21 cellular contexts compared by ENCODE assay signal in genomic region chr5:118628672-118629354, GRCh38.
DNase-seq lines count a peak whose midpoint lies in the region; ATAC-seq and TF ChIP-seq lines count a peak whose summit lies in the region.
"Had no signal": no experiment of that assay in that cellular context is flagged by ENCODE, and none has a peak within 500 bp of the region (broad histone marks: within the 10 kb centered on the region; RNA-seq: fewer than 3 reads in every experiment).

No MANE protein-coding gene starts in this region.

- no peak overlapping the region for H3K4me3 Mint-ChIP-seq in chondrocyte (ENCODE audit: unreplicated experiment)
- H3K4me3 Mint-ChIP-seq: activated CD8-positive, alpha-beta T cell treated with anti-CD3 and anti-CD28 coated beads, Interleukin-2, amount 10 ng/mL, durations not matched to agents 7 days and 5 days; CD4-positive, alpha-beta T cell had no signal

- no peaks in the 10 kb centered on the region for H3K79me1 ChIP-seq in mesendoderm (ENCODE audit: low read length)

- peak overlapping the region; percentile 18 for H3K18ac ChIP-seq in mesendoderm (ENCODE audit: low read length)

- H3K4me2 ChIP-seq in HCT116 (ENCODE audit: low read length) = no peak overlapping the region
- H3K4me2 ChIP-seq in mesendoderm (ENCODE audit: low read length) = no peak overlapping the region
- H3K4me2 ChIP-seq in osteoblast (ENCODE audit: insufficient read depth, low read length) = no peak overlapping the region
- H3K4me2 ChIP-seq: KMS-11 had no signal

- H3K4ac ChIP-seq in mesendoderm (ENCODE audit: low read depth, low read length) = no peak overlapping the region

- no peaks in the 10 kb centered on the region for H3K9me3 ChIP-seq in HCT116 (ENCODE audit: control insufficient read depth in 1 of 2, insufficient read depth in 1 of 2, low read depth in 1 of 2, low read length in 2 of 2)
- no peaks in the 10 kb centered on the region for H3K9me3 ChIP-seq in osteoblast (ENCODE audit: low read depth, low read length)
- H3K9me3 ChIP-seq: HAP-1, right lobe of liver, vagina had no signal

- no peaks in the 10 kb centered on the region for H3K4me1 Mint-ChIP-seq in chondrocyte (ENCODE audit: low read depth)

- H3K36me3 ChIP-seq in HCT116 (ENCODE audit: control insufficient read depth in 1 of 2, insufficient read depth in 2 of 2, low read length in 2 of 2) (no peaks in the 10 kb centered on the region), mesendoderm (ENCODE audit: control insufficient read depth, insufficient read depth, low read length) (no peaks in the 10 kb centered on the region), osteoblast (ENCODE audit: insufficient read depth, low read length) (no peaks in the 10 kb centered on the region)
- H3K36me3 ChIP-seq: HAP-1, right lobe of liver, vagina had no signal

- H4K20me1 ChIP-seq in HCT116 (ENCODE audit: insufficient read depth) (no peaks in the 10 kb centered on the region), osteoblast (ENCODE audit: insufficient read depth, low read length) (no peaks in the 10 kb centered on the region)

- H2BK15ac ChIP-seq in mesendoderm (replicated peaks; ENCODE audit: low read depth) = no peak overlapping the region

- RAD21 ChIA-PET in HCT116 (lab: Charles Lee; ENCODE audit: low non-redundant PET in 1 of 2, low total read pairs in 2 of 2, uncharacterized antibody in 2 of 2, unreplicated experiment in 2 of 2) = no interaction called here

- no peak overlapping the region for H2BK120ac ChIP-seq in mesendoderm (ENCODE audit: low read depth, low read length)

- CTCF ChIA-PET in HCT116 (lab: Charles Lee) = no interaction called here

- H3K23ac ChIP-seq in mesendoderm (ENCODE audit: low read length) = no peak overlapping the region

- intact Hi-C loops in HCT116 (cut with micrococcal nuclease) = no loop called here

- peaks cover 14% of the 10 kb centered on the region for H3K9me3 Mint-ChIP-seq in chondrocyte (ENCODE audit: low read depth)

- no CpG with 5 or more reads among the region's 4 CpGs for WGBS in mesendoderm (ENCODE audit: extremely low coverage, insufficient coverage, low lambda C conversion rate)

- H4K5ac ChIP-seq in mesendoderm (ENCODE audit: low read length) = no peak overlapping the region

- H3K9ac ChIP-seq in HCT116 (ENCODE audit: low read length) = no peak overlapping the region
- H3K9ac ChIP-seq in mesendoderm (ENCODE audit: low read length) = no peak overlapping the region
- H3K9ac ChIP-seq: KMS-11 had no signal

- no peak overlapping the region for H3K27ac ChIP-seq in HCT116 (ENCODE audit: low read depth, low read length)
- no peak overlapping the region for H3K27ac ChIP-seq in mesendoderm (ENCODE audit: low read depth, low read length)
- H3K27ac ChIP-seq in osteoblast (ENCODE audit: low read depth, low read length) = no peak overlapping the region
- H3K27ac ChIP-seq: KMS-11, right lobe of liver, vagina had no signal

- H3K36me3 Mint-ChIP-seq in chondrocyte (ENCODE audit: low read depth) = no peaks in the 10 kb centered on the region

- no peak overlapping the region for H3K27ac Mint-ChIP-seq in chondrocyte (ENCODE audit: unreplicated experiment)
- H3K27ac Mint-ChIP-seq: activated CD8-positive, alpha-beta T cell treated with anti-CD3 and anti-CD28 coated beads, Interleukin-2, amount 10 ng/mL, durations not matched to agents 7 days and 5 days; CD4-positive, alpha-beta T cell had no signal

- H2BK5ac ChIP-seq in mesendoderm (ENCODE audit: low read length) = no peak overlapping the region

- H3K4me3 ChIP-seq in AG10803 (ENCODE audit: low read length) (no peak overlapping the region), HCT116 (replicated peaks in 1 of 2; ENCODE audit: low read depth in 1 of 2, low read length in 2 of 2) (no peak overlapping the region), mesendoderm (ENCODE audit: low read length) (no peak overlapping the region), osteoblast (ENCODE audit: insufficient read depth, low read length) (no peak overlapping the region)
- H3K4me3 ChIP-seq: HAP-1, lung, right lobe of liver, vagina had no signal

- no peaks in the 10 kb centered on the region for H3K9me2 ChIP-seq in HCT116 (ENCODE audit: insufficient read depth)

- H3K27me3 ChIP-seq in HCT116 (ENCODE audit: insufficient read depth, low read length) (no peaks in the 10 kb centered on the region), mesendoderm (ENCODE audit: insufficient read depth, low read length, poor library complexity) (no peaks in the 10 kb centered on the region), osteoblast (ENCODE audit: insufficient read depth, low read length) (no peaks in the 10 kb centered on the region)
- H3K27me3 ChIP-seq: right lobe of liver, vagina had no signal

- H3K27me3 Mint-ChIP-seq in chondrocyte (ENCODE audit: low read depth) = no peaks in the 10 kb centered on the region
- H3K27me3 Mint-ChIP-seq: CD4-positive, alpha-beta T cell had no signal

- DNase-seq in AG10803 (ENCODE audit: low read depth) = no peak
- DNase-seq in HCT116 (ENCODE audit: low read depth, low spot score) = no peak
- DNase-seq in chondrocyte (ENCODE audit: low spot score) = no peak
- peak; percentile 56 for DNase-seq in mesendoderm
- no peak for DNase-seq in C1 segment of cervical spinal cord (lab: John Stamatoyannopoulos, UW)
- no peak for DNase-seq in osteoblast (ENCODE audit: insufficient read length, low spot score, missing footprints)
- DNase-seq in NCI-H1694 (lab: John Stamatoyannopoulos, UW) = no peak
- DNase-seq in EL = no peak
- DNase-seq: activated CD4-positive, alpha-beta T cell treated with anti-CD3 and anti-CD28 coated beads for 1 hour; activated CD8-positive, alpha-beta T cell treated with anti-CD3 and anti-CD28 coated beads, Interleukin-2, amount 10 ng/mL, durations not matched to agents 7 days and 5 days; CD4-positive, alpha-beta T cell; central memory CD4-positive, alpha-beta T cell; NCI-H187 treated with DMSO at 0.1 percent for 48 hours; NCI-H345; PC-3; right lobe of liver; SIG-M5 had no signal

- H2AFZ ChIP-seq in HCT116 (ENCODE audit: low read depth, low read length, poor library complexity, severe bottlenecking) = no peak overlapping the region
- H2AFZ ChIP-seq in osteoblast (ENCODE audit: low read length) = no peak overlapping the region

- TF ChIP-seq CTCF in AG10803 (conservative IDR thresholded peaks at IDR 0.05; ENCODE audit: low read length) (peak; percentile 27), HCT116 (IDR thresholded peaks at IDR 0.05 in 2 of 3, conservative IDR thresholded peaks at IDR 0.05 in 1 of 3; ENCODE audit: borderline replicate concordance in 1 of 3, insufficient read depth in 1 of 3, low read depth in 2 of 3, low read length in 2 of 3) (no peak), chondrocyte (IDR thresholded peaks at IDR 0.05) (peak; percentile 42), osteoblast (IDR thresholded peaks at IDR 0.05; ENCODE audit: extremely low read depth, low read depth, low read length) (no peak)

- no peak for TF ChIP-seq RAD21 in HCT116 (IDR thresholded peaks at IDR 0.05; ENCODE audit: low read depth)

- ATAC-seq in HCT116 = no peak
- ATAC-seq: activated CD8-positive, alpha-beta T cell treated with anti-CD3 and anti-CD28 coated beads, Interleukin-2, amount 10 ng/mL, durations not matched to agents 7 days and 5 days; PC-3; right lobe of liver had no signal

- no TSS peak for BruUV-seq in HCT116 (replicated peaks; lab: Mats Ljungman, UMichigan)

- no peak for TF ChIP-seq POLR2A in HCT116 (IDR thresholded peaks at IDR 0.05; ENCODE audit: borderline replicate concordance, extremely low read depth, insufficient read depth, insufficient read length)

- no peak overlapping the region for H3K56ac ChIP-seq in mesendoderm (ENCODE audit: low read length)

- no peak overlapping the region for H4K8ac ChIP-seq in mesendoderm (ENCODE audit: low read depth, low read length)

- H3K79me2 ChIP-seq in HCT116 (ENCODE audit: insufficient read depth, low read length) (no peaks in the 10 kb centered on the region), mesendoderm (ENCODE audit: control insufficient read depth, insufficient read depth, low read length) (no peaks in the 10 kb centered on the region), osteoblast (ENCODE audit: insufficient read depth, low read length) (no peaks in the 10 kb centered on the region)

- H3K4me1 ChIP-seq in HCT116 (ENCODE audit: control insufficient read depth in 1 of 2, insufficient read depth in 2 of 2, low read length in 2 of 2) (no peaks in the 10 kb centered on the region), mesendoderm (ENCODE audit: control insufficient read depth, low read depth, low read length) (no peaks in the 10 kb centered on the region), osteoblast (ENCODE audit: insufficient read depth, low read length) (no peaks in the 10 kb centered on the region)
- H3K4me1 ChIP-seq: HAP-1, right lobe of liver, vagina had no signal

- POLR2A ChIA-PET in HCT116 (lab: Charles Lee) = no interaction called here

- no peak overlapping the region for H2AK5ac ChIP-seq in mesendoderm (ENCODE audit: low read length)

TF ChIP-seq in HCT116, 20 proteins besides CTCF, POLR2A, EP300 and RAD21:
- no peak for TF ChIP-seq YY1 (IDR thresholded peaks at IDR 0.05; ENCODE audit: extremely low read depth, insufficient replicate concordance, low read depth, low read length)
- no peak for TF ChIP-seq EZH2phosphoT487 (IDR thresholded peaks at IDR 0.05; ENCODE audit: borderline replicate concordance)
- no peak for TF ChIP-seq TCF7L2 (IDR thresholded peaks at IDR 0.05; ENCODE audit: borderline replicate concordance, extremely low read depth, insufficient read depth, insufficient read length)
- peak; percentile 64 for TF ChIP-seq SRF (IDR thresholded peaks at IDR 0.05; ENCODE audit: low read depth)
- TF ChIP-seq POLR2AphosphoS5 (IDR thresholded peaks at IDR 0.05; ENCODE audit: low read depth, low read length) = no peak
TF ChIP-seq in HCT116: peak in this region for 1.

Comparison
In these comparisons a context has a peak if more than half of its experiments do, and no peak if none do; other contexts are left out.
1. CTCF ChIP-seq: peak in AG10803 (single experiment) and chondrocyte (single experiment); none in HCT116 (0 of 3) and osteoblast (single experiment).